Comparison of ENCODE assay signal across 10 cellular contexts in genomic region chr14:73227812-73228781, GRCh38. TPM values are rescaled to one million over a fixed set of nuclear protein-coding genes. Genes with fewer than 3 reads are reported as not detected.
DNase-seq lines count a peak whose midpoint lies in the region; ATAC-seq, FAIRE-seq and TF ChIP-seq lines count a peak whose summit lies in the region.
"Had no signal": no experiment of that assay in that cellular context is flagged by ENCODE, and none has a peak within 500 bp of the region (broad histone marks: within the 10 kb centered on the region; RNA-seq: fewer than 3 reads in every experiment).

No MANE protein-coding gene starts in this region.

- H3K4me1 ChIP-seq in right atrium auricular region = peaks cover 0 to 31% of the 10 kb centered on the region in 2 donors
- H3K4me1 ChIP-seq: HAP-1 had no signal

- 16 to 27% methylated on average over 23 to 25 of the region's 25 CpGs for WGBS in lower leg skin, 2 donors

- intact Hi-C loops in Right ventricle myocardium inferior (cut with DNase I) (no loop called here), lower leg skin (cut with DNase I; ENCODE audit: low total_unique reads) (no loop called here)

- no peaks in the 10 kb centered on the region for H3K27me3 ChIP-seq in right atrium auricular region

- H3K4me3 ChIP-seq in right atrium auricular region (no peak overlapping the region), choroid plexus epithelial cell (ENCODE audit: low read depth, low read length) (peak overlapping the region; percentile 30), lower leg skin (ENCODE audit: low read depth, poor library complexity, severe bottlenecking) (no peak overlapping the region)
- H3K4me3 ChIP-seq: HAP-1 had no signal

- peak overlapping the region in 1 of 2 donors; percentile 26 for H3K27ac ChIP-seq in right atrium auricular region

- TF ChIP-seq CTCF in right atrium auricular region (IDR thresholded peaks at IDR 0.05) (no peak), choroid plexus epithelial cell (conservative IDR thresholded peaks at IDR 0.05; ENCODE audit: low read depth, low read length) (no peak), lower leg skin (IDR thresholded peaks at IDR 0.05) (no peak)

- H3K36me3 ChIP-seq in right atrium auricular region = no peaks in the 10 kb centered on the region
- H3K36me3 ChIP-seq: HAP-1 had no signal

- TF ChIP-seq POLR2A in lower leg skin (IDR thresholded peaks at IDR 0.05) = no peak

- ATAC-seq in Right ventricle myocardium inferior (peak; percentile 70), HG03432 (IDR thresholded peaks at IDR 0.05; ENCODE audit: unreplicated experiment) (no peak)

- FAIRE-seq in GM19239 (lab: Jason Lieb, UNC) = no peak
- FAIRE-seq: A204.1 had no signal

- H3K9me3 ChIP-seq in right atrium auricular region = no peaks in the 10 kb centered on the region
- H3K9me3 ChIP-seq: HAP-1 had no signal

- no peak for DNase-seq in Right ventricle myocardium inferior (ENCODE audit: missing footprints)
- DNase-seq in right atrium auricular region (ENCODE audit: low spot score) = no peak
- DNase-seq in choroid plexus epithelial cell (ENCODE audit: low read depth) = peak; percentile 97
- peak; percentile 64 to 93 for DNase-seq in lower leg skin (ENCODE audit: low spot score in 2 of 2)
- DNase-seq in medulla oblongata (ENCODE audit: extremely low spot score) = no peak
- DNase-seq in GM19239 (ENCODE audit: insufficient read length, low spot score) = no peak
- DNase-seq in GM19238 (ENCODE audit: insufficient read length, low spot score) = no peak

RNA-seq across cellular contexts. Expression of gene PAPLN, which starts 9.2 kb away (rescaled TPM):
- total RNA-seq in Right ventricle myocardium inferior (2.5 TPM), right atrium auricular region (1 to 10 TPM; 5.1 to 6.7 TPM), lower leg skin (10 to 100 TPM; 11.2 to 36.4 (median 22.6) TPM)

Comparison
In these comparisons a context has a peak if more than half of its experiments do, and no peak if none do; other contexts are left out.
1. DNase-seq: peak in choroid plexus epithelial cell (single experiment) and lower leg skin (2 of 2); none in Right ventricle myocardium inferior (single experiment), right atrium auricular region (single experiment), medulla oblongata (single experiment), GM19239 (single experiment) and GM19238 (single experiment).